22 cellular contexts compared by ENCODE assay signal in genomic region chr1:156144747-156145146, GRCh38. TPM values are rescaled to one million over a fixed set of nuclear protein-coding genes. Genes with fewer than 3 reads are reported as not detected.
DNase-seq lines count a peak whose midpoint lies in the region; ATAC-seq, FAIRE-seq and TF ChIP-seq lines count a peak whose summit lies in the region.
"Had no signal": no experiment of that assay in that cellular context is flagged by ENCODE, and none has a peak within 500 bp of the region (broad histone marks: within the 10 kb centered on the region; RNA-seq: fewer than 3 reads in every experiment).

No MANE protein-coding gene starts in this region.

- no peak overlapping the region for H3K56ac ChIP-seq in H1 (replicated peaks; ENCODE audit: insufficient read length, low read depth, low read length)

- H2AFZ ChIP-seq in H1 (ENCODE audit: low read length): no peak overlapping the region
- no peak overlapping the region for H2AFZ ChIP-seq in osteoblast (ENCODE audit: low read length)

- no peak for FAIRE-seq in H1 (lab: Jason Lieb, UNC)
- FAIRE-seq: G401.6, GM18507, HTR-8/SVneo had no signal

- no peak overlapping the region for H3K4me2 ChIP-seq in H1 (ENCODE audit: insufficient read depth in 1 of 2, low read depth in 2 of 2, low read length in 2 of 2)
- no peak overlapping the region for H3K4me2 ChIP-seq in osteoblast (ENCODE audit: insufficient read depth, low read length)
- H3K4me2 ChIP-seq: BLaER1 treated with 17β-estradiol and CSF1 and Interleukin-3, amounts not matched to agents 10 nM and 100 nM had no signal

- H3K4me3 ChIP-seq in H1 (ENCODE audit: extremely low read depth in 1 of 4, insufficient read depth in 2 of 4, low read depth in 3 of 4, low read length in 4 of 4) (no peak overlapping the region), osteoblast (ENCODE audit: insufficient read depth, low read length) (no peak overlapping the region)
- H3K4me3 ChIP-seq: BLaER1 treated with 17β-estradiol and CSF1 and Interleukin-3, amounts not matched to agents 10 nM and 100 nM had no signal

- no peak overlapping the region for H2BK5ac ChIP-seq in H1 (ENCODE audit: low read depth, low read length)

- H2BK12ac ChIP-seq in H1 (ENCODE audit: low read depth, low read length): no peak overlapping the region

- peaks cover 3% of the 10 kb centered on the region; the same call in 1 of the 2 replicates for H3K23me2 ChIP-seq in H1 (ENCODE audit: low read depth, low read length)

- H2BK20ac ChIP-seq in H1 (ENCODE audit: low read length): 0 out of 2 replicates have a peak overlapping the region, but pooled peaks have one; percentile 43

- no peak overlapping the region for H4K91ac ChIP-seq in H1 (replicated peaks; ENCODE audit: insufficient read length, low read length)

- H3K4me1 ChIP-seq in H1 (replicated peaks in 1 of 4; ENCODE audit: control insufficient read depth in 3 of 4, insufficient read depth in 4 of 4, low read length in 3 of 4): peaks cover 12 to 27% (median 21%) of the 10 kb centered on the region in 4 experiments
- peaks cover 35% of the 10 kb centered on the region for H3K4me1 ChIP-seq in osteoblast (ENCODE audit: insufficient read depth, low read length)

- no peaks in the 10 kb centered on the region for H3K9me3 Mint-ChIP-seq in T-helper 2 cell treated with Interferon-gamma antibody and Interleukin-4, amounts not matched to agents 5 μg/mL and 100 μg/mL, for 36 hours
- no peaks in the 10 kb centered on the region for H3K9me3 Mint-ChIP-seq in WTC11

- no peak overlapping the region for H3K4ac ChIP-seq in H1 (replicated peaks; ENCODE audit: insufficient read length, low read depth, low read length)

- no peak overlapping the region for H3K9ac ChIP-seq in H1 (replicated peaks in 1 of 4; ENCODE audit: extremely low read depth in 1 of 4, low read depth in 3 of 4, low read length in 3 of 4)

- POLR2A ChIA-PET in H1 (lab: Charles Lee; ENCODE audit: partially characterized antibody): interaction anchor here (1.2 to 8.5 kb wide), 4 partner anchors 30 to 73 kb away, joined by 3 to 64 read pairs (median 4); partner anchors contain the start of gene PMF1
- POLR2A ChIA-PET in WTC11 (lab: Charles Lee): no interaction called here

- H3K18ac ChIP-seq in H1 (ENCODE audit: extremely low read depth, low read length): no peak overlapping the region

- no peak for TF ChIP-seq POLR2A in H1 (IDR thresholded peaks at IDR 0.05; ENCODE audit: control extremely low read depth in 1 of 2, low read depth in 2 of 2, low read length in 2 of 2)

- H2BK15ac ChIP-seq in H1 (ENCODE audit: low read length): no peak overlapping the region

- CTCF ChIA-PET in H1 (lab: Charles Lee; ENCODE audit: partially characterized antibody) (interaction anchor here (2.0 to 42.4 kb wide), 5 partner anchors 16 to 96 kb away, joined by 5 to 1994 read pairs (median 47); partner anchors contain the start of genes BGLAP, MEX3A, PAQR6 and PMF1), WTC11 (lab: Charles Lee) (interaction anchor here (1.5 to 8.4 kb wide), 2 partner anchors 16 to 79 kb away, joined by 3 to 358 read pairs; no protein-coding TSS in a partner anchor)

- no peak overlapping the region for H3K4me3 Mint-ChIP-seq in T-helper 2 cell treated with Interferon-gamma antibody and Interleukin-4, amounts not matched to agents 5 μg/mL and 100 μg/mL, for 36 hours
- no peak overlapping the region for H3K4me3 Mint-ChIP-seq in WTC11

- no peaks in the 10 kb centered on the region for H3K9me3 ChIP-seq in H1 (ENCODE audit: insufficient read depth in 2 of 2, low read depth in 1 of 2, low read length in 1 of 2)
- H3K9me3 ChIP-seq in osteoblast (ENCODE audit: low read depth, low read length): no peaks in the 10 kb centered on the region
- H3K9me3 ChIP-seq: BLaER1 treated with 17β-estradiol and CSF1 and Interleukin-3, amounts not matched to agents 10 nM and 100 nM had no signal

- WGBS in H1 (ENCODE audit: extremely low coverage in 1 of 2, insufficient coverage in 1 of 2, insufficient read length in 1 of 2, insufficient replicate concordance in 2 of 2, low coverage in 1 of 2, low lambda C conversion rate in 2 of 2, missing lambda C conversion rate in 1 of 2), 2 experiments: 94% methylated on average over 5 of the region's 5 CpGs; no CpG with 5 or more reads in 1 of the 2 experiments

- H4K20me1 ChIP-seq in H1 (replicated peaks in 1 of 2; ENCODE audit: control insufficient read depth in 1 of 2, insufficient read depth in 2 of 2, low read length in 2 of 2): no peaks in the 10 kb centered on the region
- H4K20me1 ChIP-seq in osteoblast (ENCODE audit: insufficient read depth, low read length): peaks cover 19% of the 10 kb centered on the region
- H4K20me1 ChIP-seq: BLaER1 treated with 17β-estradiol and CSF1 and Interleukin-3, amounts not matched to agents 10 nM and 100 nM had no signal

- H3K27ac Mint-ChIP-seq in T-helper 2 cell treated with Interferon-gamma antibody and Interleukin-4, amounts not matched to agents 5 μg/mL and 100 μg/mL, for 36 hours: peak overlapping the region; percentile 67
- H3K27ac Mint-ChIP-seq in WTC11: no peak overlapping the region

- H3K79me1 ChIP-seq in H1 (ENCODE audit: low read depth, low read length): no peaks in the 10 kb centered on the region

- no peak overlapping the region for H3K23ac ChIP-seq in H1 (ENCODE audit: insufficient read length)

- no peak overlapping the region for H4K5ac ChIP-seq in H1 (ENCODE audit: insufficient read length, low read depth, low read length)

- no peaks in the 10 kb centered on the region for H3K36me3 Mint-ChIP-seq in T-helper 2 cell treated with Interferon-gamma antibody and Interleukin-4, amounts not matched to agents 5 μg/mL and 100 μg/mL, for 36 hours (ENCODE audit: low read depth)
- no peaks in the 10 kb centered on the region for H3K36me3 Mint-ChIP-seq in WTC11
- H3K36me3 Mint-ChIP-seq: CD8-positive, alpha-beta memory T cell had no signal

- no peak overlapping the region for H3K14ac ChIP-seq in H1 (ENCODE audit: insufficient read length)

- H4K8ac ChIP-seq in H1 (ENCODE audit: extremely low read depth, insufficient read depth, low read length): no peak overlapping the region

- no peaks in the 10 kb centered on the region for H3K27me3 Mint-ChIP-seq in T-helper 2 cell treated with Interferon-gamma antibody and Interleukin-4, amounts not matched to agents 5 μg/mL and 100 μg/mL, for 36 hours (ENCODE audit: low read depth)
- no peaks in the 10 kb centered on the region; the same call in 1 of the 2 replicates for H3K27me3 Mint-ChIP-seq in WTC11 (ENCODE audit: low read depth)

- no peak for TF ChIP-seq EP300 in H1 (IDR thresholded peaks at IDR 0.05; ENCODE audit: borderline replicate concordance in 1 of 2, low read depth in 2 of 2, low read length in 2 of 2)

- peaks cover 23% of the 10 kb centered on the region for H3K4me1 Mint-ChIP-seq in T-helper 2 cell treated with Interferon-gamma antibody and Interleukin-4, amounts not matched to agents 5 μg/mL and 100 μg/mL, for 36 hours (ENCODE audit: low read depth)
- H3K4me1 Mint-ChIP-seq in WTC11: peaks cover 44% of the 10 kb centered on the region

- no peak for TF ChIP-seq CTCF in H1 (IDR thresholded peaks at IDR 0.05; ENCODE audit: control extremely low read depth in 1 of 3, insufficient read depth in 1 of 3, low read depth in 1 of 3, low read length in 3 of 3)
- no peak for TF ChIP-seq CTCF in osteoblast (IDR thresholded peaks at IDR 0.05; ENCODE audit: extremely low read depth, low read depth, low read length)
- TF ChIP-seq CTCF in WTC11 (IDR thresholded peaks at IDR 0.05): no peak

- DNase-seq in T-helper 2 cell treated with Interferon-gamma antibody and Interleukin-4, amounts not matched to agents 5 μg/mL and 100 μg/mL, for 36 hours (ENCODE audit: low spot score): no peak
- DNase-seq in T-helper 2 cell (no peak), M059J (ENCODE audit: low read depth) (peak; percentile 6), H1 (ENCODE audit: low read depth in 1 of 2, low spot score in 2 of 2) (no peak), osteoblast (ENCODE audit: insufficient read length, low spot score, missing footprints) (no peak), GDM1 (lab: John Stamatoyannopoulos, UW) (no peak), NCI-H82 (lab: John Stamatoyannopoulos, UW) (no peak), WTC11 (ENCODE audit: low spot score) (no peak)
- DNase-seq: CD8-positive, alpha-beta memory T cell; GOT3; KG1; MV-4-11; NCI-H1105 treated with DMSO at 0.1 percent for 48 hours; NCI-H2081; NCI-H2171; NCI-H345; NCI-H524; NCI-H774 had no signal

- no peak overlapping the region for H2AK5ac ChIP-seq in H1 (ENCODE audit: low read depth, low read length)

- no peaks in the 10 kb centered on the region for H3K36me3 ChIP-seq in H1 (ENCODE audit: control insufficient read depth in 2 of 4, insufficient read depth in 4 of 4, low read length in 3 of 4)
- H3K36me3 ChIP-seq in osteoblast (ENCODE audit: insufficient read depth, low read length): peaks cover 20% of the 10 kb centered on the region
- H3K36me3 ChIP-seq: BLaER1 treated with 17β-estradiol and CSF1 and Interleukin-3, amounts not matched to agents 10 nM and 100 nM had no signal

- H3K27me3 ChIP-seq in H1 (replicated peaks in 1 of 4; ENCODE audit: control insufficient read depth in 3 of 4, extremely low read depth in 1 of 4, insufficient read depth in 3 of 4, low read length in 3 of 4): no peaks in the 10 kb centered on the region
- peaks cover 10% of the 10 kb centered on the region for H3K27me3 ChIP-seq in osteoblast (ENCODE audit: insufficient read depth, low read length)
- H3K27me3 ChIP-seq: BLaER1 treated with 17β-estradiol and CSF1 and Interleukin-3, amounts not matched to agents 10 nM and 100 nM had no signal

- no peak for TF ChIP-seq RAD21 in H1 (IDR thresholded peaks at IDR 0.05 in 1 of 2, conservative IDR thresholded peaks at IDR 0.05 in 1 of 2; ENCODE audit: low read depth in 2 of 2, low read length in 2 of 2)

- ATAC-seq in WTC11: no peak

- H3K79me2 ChIP-seq in H1 (ENCODE audit: control insufficient read depth in 1 of 2, insufficient read depth in 2 of 2, low read length in 2 of 2) (no peaks in the 10 kb centered on the region), osteoblast (ENCODE audit: insufficient read depth, low read length) (no peaks in the 10 kb centered on the region)

- no peak overlapping the region for H3K27ac ChIP-seq in H1 (ENCODE audit: low read depth, low read length)
- peak overlapping the region; percentile 12 for H3K27ac ChIP-seq in osteoblast (ENCODE audit: low read depth, low read length)
- H3K27ac ChIP-seq: BLaER1 treated with 17β-estradiol and CSF1 and Interleukin-3, amounts not matched to agents 10 nM and 100 nM had no signal

- H2BK120ac ChIP-seq in H1 (replicated peaks; ENCODE audit: low read depth, low read length): no peak overlapping the region

RNA-seq across cellular contexts. Expression of gene SEMA4A, which starts 8.6 kb away (rescaled TPM):
- total RNA-seq in M059J (2014; rRNA removed; shearing (Covaris generic)): 0.37 and 1.3 TPM in 2 replicates
- 5.9 and 7.3 TPM in 2 replicates for total RNA-seq in H1 (2021; fragmentation: NEBNext Ultra II Directional; extraction: Animal tissue kit (Norgen Biotek cat#: 25700))
- polyA plus RNA-seq in H1 (2011; rRNA removed): 10.6 and 12.0 TPM in 2 replicates
- 10.3 TPM for polyA plus RNA-seq in H1 (2011; cell fraction: cytosol; rRNA removed)
- polyA plus RNA-seq in H1 (2011; cell fraction: nucleus; rRNA removed): 27.7 TPM
- 5.9 to 11.9 TPM (median 8.7 TPM) in 4 replicates for polyA plus RNA-seq in H1 (2012, experiment 1 of 2)
- 6.4 TPM for polyA plus RNA-seq in H1 (2012, experiment 2 of 2)
- 6.5 TPM for polyA plus RNA-seq in H1 (2013, experiment 1 of 2)
- 6.3 TPM for polyA plus RNA-seq in H1 (2013, experiment 2 of 2)
- polyA minus RNA-seq in H1 (2011; rRNA and poly(A)+ RNA removed): 11.9 TPM in 2 replicates
- polyA minus RNA-seq in H1 (2011; cell fraction: cytosol; rRNA and poly(A)+ RNA removed): 12.0 TPM
- polyA minus RNA-seq in H1 (2011; cell fraction: nucleus; rRNA and poly(A)+ RNA removed): 15.1 TPM
- 1.5 and 1.8 TPM in 2 replicates for total RNA-seq in osteoblast
- total RNA-seq in WTC11 (2021): 6.9 to 12.4 TPM (median 8.7 TPM) in 3 replicates

RNA-seq across cellular contexts. Expression of gene LMNA, which starts 30.2 kb away (rescaled TPM):
- 396 and 698 TPM in 2 replicates for total RNA-seq in M059J (2014; rRNA removed; shearing (Covaris generic))
- 46.8 and 48.0 TPM in 2 replicates for total RNA-seq in H1 (2021; fragmentation: NEBNext Ultra II Directional; extraction: Animal tissue kit (Norgen Biotek cat#: 25700))
- polyA plus RNA-seq in H1 (2011; rRNA removed): 25.8 and 38.3 TPM in 2 replicates
- polyA plus RNA-seq in H1 (2011; cell fraction: cytosol; rRNA removed): 33.6 TPM
- polyA plus RNA-seq in H1 (2011; cell fraction: nucleus; rRNA removed): 78.1 TPM
- 36.7 to 43.4 TPM (median 39.1 TPM) in 4 replicates for polyA plus RNA-seq in H1 (2012, experiment 1 of 2)
- polyA plus RNA-seq in H1 (2012, experiment 2 of 2): 56.7 TPM
- 34.7 TPM for polyA plus RNA-seq in H1 (2013, experiment 1 of 2)
- 32.6 TPM for polyA plus RNA-seq in H1 (2013, experiment 2 of 2)
- polyA minus RNA-seq in H1 (2011; rRNA and poly(A)+ RNA removed): 15.1 and 20.9 TPM in 2 replicates
- polyA minus RNA-seq in H1 (2011; cell fraction: cytosol; rRNA and poly(A)+ RNA removed): 33.7 TPM
- 28.1 TPM for polyA minus RNA-seq in H1 (2011; cell fraction: nucleus; rRNA and poly(A)+ RNA removed)
- total RNA-seq in osteoblast (774 and 854 TPM in 2 replicates), WTC11 (2021) (40.7 to 68.8 TPM (median 46.2 TPM) in 3 replicates)

RNA-seq across cellular contexts. Expression of gene SLC25A44, which starts 49.2 kb away (rescaled TPM):
- total RNA-seq in M059J (2014; rRNA removed; shearing (Covaris generic)): 18.5 and 25.8 TPM in 2 replicates
- 23.4 and 31.4 TPM in 2 replicates for total RNA-seq in H1 (2021; fragmentation: NEBNext Ultra II Directional; extraction: Animal tissue kit (Norgen Biotek cat#: 25700))
- 27.0 and 32.1 TPM in 2 replicates for polyA plus RNA-seq in H1 (2011; rRNA removed)
- 26.1 TPM for polyA plus RNA-seq in H1 (2011; cell fraction: cytosol; rRNA removed)
- polyA plus RNA-seq in H1 (2011; cell fraction: nucleus; rRNA removed): 19.4 TPM
- polyA plus RNA-seq in H1 (2012, experiment 1 of 2): 21.8 to 26.9 TPM (median 25.5 TPM) in 4 replicates
- 11.2 TPM for polyA plus RNA-seq in H1 (2012, experiment 2 of 2)
- 19.3 TPM for polyA plus RNA-seq in H1 (2013, experiment 1 of 2)
- 21.1 TPM for polyA plus RNA-seq in H1 (2013, experiment 2 of 2)
- polyA minus RNA-seq in H1 (2011; rRNA and poly(A)+ RNA removed): 50.6 and 53.0 TPM in 2 replicates
- 18.2 TPM for polyA minus RNA-seq in H1 (2011; cell fraction: cytosol; rRNA and poly(A)+ RNA removed)
- polyA minus RNA-seq in H1 (2011; cell fraction: nucleus; rRNA and poly(A)+ RNA removed): 15.3 TPM
- total RNA-seq in osteoblast (15.0 and 15.2 TPM in 2 replicates), WTC11 (2021) (17.9 to 29.1 TPM (median 19.7 TPM) in 3 replicates)
